12 cellular contexts compared by ENCODE assay signal in the genomic region with DNA sequence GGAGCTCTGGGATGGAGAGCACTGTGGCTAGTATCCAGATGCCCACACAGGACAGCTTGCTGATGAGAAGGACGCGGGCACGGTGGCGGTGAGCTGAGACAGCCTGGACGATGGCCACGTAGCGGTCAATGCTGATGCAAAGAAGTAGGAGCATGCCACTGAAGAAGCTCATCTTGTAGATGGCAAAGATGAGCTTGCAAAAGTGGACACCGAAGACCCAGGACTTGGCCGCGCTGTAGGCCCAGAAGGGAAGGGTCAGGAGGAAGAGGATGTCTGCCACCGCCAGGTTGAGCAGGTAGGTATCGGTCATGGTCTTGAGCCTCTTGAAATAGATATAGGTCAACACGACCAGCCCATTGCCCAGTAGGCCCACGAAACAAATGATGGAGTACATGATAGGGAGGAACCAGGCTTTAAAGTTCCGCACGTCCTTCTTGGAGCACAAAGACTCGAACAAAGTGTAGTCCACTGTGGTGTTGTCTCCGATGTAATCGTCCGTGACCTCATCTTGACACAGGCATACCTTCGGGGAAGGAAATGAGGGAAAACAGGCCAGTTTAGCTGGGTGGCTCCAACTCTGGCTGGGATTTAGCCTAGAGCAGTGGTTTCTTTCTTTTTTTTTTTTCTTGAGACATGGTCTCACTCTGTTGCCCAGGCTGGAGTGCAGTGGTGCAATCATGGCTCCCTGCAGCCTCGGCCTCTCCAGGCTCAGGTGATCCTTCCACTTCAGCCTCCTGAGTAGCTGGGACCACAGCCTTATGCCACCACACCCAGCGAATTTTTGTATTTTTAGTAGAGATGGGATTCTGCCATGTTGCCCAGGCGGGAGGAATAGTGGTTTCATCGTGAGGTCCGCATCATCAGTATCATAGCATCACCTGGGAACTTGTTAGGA. TPM values are rescaled to one million over a fixed set of nuclear protein-coding genes. Genes with fewer than 3 reads are reported as not detected.
DNase-seq lines count a peak whose midpoint lies in the region; ATAC-seq, FAIRE-seq and TF ChIP-seq lines count a peak whose summit lies in the region.
"Had no signal": no experiment of that assay in that cellular context is flagged by ENCODE, and none has a peak within 500 bp of the region (broad histone marks: within the 10 kb centered on the region; RNA-seq: fewer than 3 reads in every experiment).

No MANE protein-coding gene starts in this region.

- no peak overlapping the region for H2BK12ac ChIP-seq in neuronal stem cell (ENCODE audit: low read length)

- ATAC-seq in activated naive CD8-positive, alpha-beta T cell treated with anti-CD3 and anti-CD28 coated beads, Interleukin-2, amount 10 ng/mL, durations not matched to agents 7 days and 5 days (ENCODE audit: low read depth) = no peak
- no peak for ATAC-seq in HG03565 (IDR thresholded peaks at IDR 0.05; ENCODE audit: unreplicated experiment)

- peak overlapping the region; percentile 5 for H3K18ac ChIP-seq in neuronal stem cell (ENCODE audit: low read length)

- H3K4me2 ChIP-seq in neuronal stem cell (ENCODE audit: insufficient read depth, low read length, poor library complexity, severe bottlenecking) = no peak overlapping the region

- H3K9me3 ChIP-seq in neuronal stem cell (replicated peaks in 1 of 2; ENCODE audit: control insufficient read depth in 2 of 2, insufficient read depth in 1 of 2, low read depth in 1 of 2, low read length in 2 of 2) = no peaks in the 10 kb centered on the region
- H3K9me3 ChIP-seq: neutrophil had no signal

- peaks cover 94% of the 10 kb centered on the region for H3K4me1 ChIP-seq in ACC112 (ENCODE audit: control insufficient read depth, insufficient read depth, low read length, unreplicated experiment)
- peaks cover 16 to 25% of the 10 kb centered on the region in 2 donors for H3K4me1 ChIP-seq in neuronal stem cell (ENCODE audit: control insufficient read depth in 2 of 2, insufficient read depth in 1 of 2, low read depth in 1 of 2, low read length in 2 of 2)

- H3K36me3 Mint-ChIP-seq in activated naive CD8-positive, alpha-beta T cell treated with anti-CD3 and anti-CD28 coated beads, Interleukin-2, amount 10 ng/mL, durations not matched to agents 7 days and 5 days = peaks cover 67% of the 10 kb centered on the region
- peaks cover 6% of the 10 kb centered on the region for H3K36me3 Mint-ChIP-seq in osteocyte (ENCODE audit: unreplicated experiment)

- H3K27ac ChIP-seq in ACC112 (ENCODE audit: low read depth, low read length) (peak overlapping the region; percentile 100), neuronal stem cell (replicated peaks; ENCODE audit: low read length) (no peak overlapping the region)
- H3K27ac ChIP-seq: neutrophil had no signal

- H3K4me1 Mint-ChIP-seq in activated naive CD8-positive, alpha-beta T cell treated with anti-CD3 and anti-CD28 coated beads, Interleukin-2, amount 10 ng/mL, durations not matched to agents 7 days and 5 days = peaks cover 80% of the 10 kb centered on the region
- peaks cover 91% of the 10 kb centered on the region for H3K4me1 Mint-ChIP-seq in osteocyte (ENCODE audit: unreplicated experiment)

- H3K4me3 ChIP-seq in ACC112 (ENCODE audit: low read depth, low read length) = peak overlapping the region; percentile 9; the same call in 1 of the 2 replicates
- peak overlapping the region in 1 of 2 donors; percentile 32 for H3K4me3 ChIP-seq in neuronal stem cell (ENCODE audit: low read length in 2 of 2)

- H2BK15ac ChIP-seq in neuronal stem cell (ENCODE audit: low read length) = peak overlapping the region; percentile 81

- H3K27me3 ChIP-seq in ACC112 (ENCODE audit: insufficient read depth, low read length) = no peaks in the 10 kb centered on the region
- H3K27me3 ChIP-seq in neuronal stem cell (ENCODE audit: control insufficient read depth in 3 of 3, insufficient read depth in 3 of 3, low read depth in 1 of 3, low read length in 3 of 3) = no peaks in the 10 kb centered on the region

- no peak for FAIRE-seq in GM12892 (lab: Jason Lieb, UNC)

- H2AFZ ChIP-seq in ACC112 (ENCODE audit: low read length, unreplicated experiment) (no peak overlapping the region), neuronal stem cell (ENCODE audit: low read length) (no peak overlapping the region)

- TF ChIP-seq CTCF in osteocyte (IDR thresholded peaks at IDR 0.05) = no peak

- H2BK120ac ChIP-seq in neuronal stem cell (ENCODE audit: low read depth, low read length) = peak overlapping the region; percentile 16

- peak; percentile 48; the same call in 1 of the 2 replicates for TF ChIP-seq POLR2A in GM12892 (IDR thresholded peaks at IDR 0.05; ENCODE audit: low read depth, low read length)

- H3K23ac ChIP-seq in neuronal stem cell (ENCODE audit: low read depth, low read length, poor library complexity) = peak overlapping the region; percentile 49

- H3K14ac ChIP-seq in neuronal stem cell (ENCODE audit: low read length) = peak overlapping the region; percentile 22

- no peaks in the 10 kb centered on the region for H3K9me3 Mint-ChIP-seq in activated naive CD8-positive, alpha-beta T cell treated with anti-CD3 and anti-CD28 coated beads, Interleukin-2, amount 10 ng/mL, durations not matched to agents 7 days and 5 days
- H3K9me3 Mint-ChIP-seq in osteocyte (ENCODE audit: unreplicated experiment) = no peaks in the 10 kb centered on the region

- H4K91ac ChIP-seq in neuronal stem cell (ENCODE audit: low read depth, low read length, poor library complexity) = no peak overlapping the region

- H3K79me1 ChIP-seq in neuronal stem cell (ENCODE audit: low read depth, low read length) = no peaks in the 10 kb centered on the region

- H2BK5ac ChIP-seq in neuronal stem cell (ENCODE audit: low read length) = no peak overlapping the region

- no peak overlapping the region for H3K9ac ChIP-seq in neuronal stem cell (ENCODE audit: low read depth, low read length, poor library complexity)

- POLR2A ChIA-PET in activated naive CD8-positive, alpha-beta T cell treated with anti-CD3 and anti-CD28 coated beads, Interleukin-2, amount 10 ng/mL, durations not matched to agents 7 days and 5 days (lab: Charles Lee) = interaction anchor here (0.8 to 28.0 kb wide), 12 partner anchors 1 to 1110 kb away, joined by 3 to 579 read pairs (median 4); partner anchors contain the start of genes CCR7 and SMARCE1

- no peak overlapping the region for H3K4ac ChIP-seq in neuronal stem cell (ENCODE audit: low read length)

- H2AK5ac ChIP-seq in neuronal stem cell (ENCODE audit: low read depth, low read length) = peak overlapping the region; percentile 68

- H3K27me3 Mint-ChIP-seq in activated naive CD8-positive, alpha-beta T cell treated with anti-CD3 and anti-CD28 coated beads, Interleukin-2, amount 10 ng/mL, durations not matched to agents 7 days and 5 days = no peaks in the 10 kb centered on the region
- H3K27me3 Mint-ChIP-seq in osteocyte (ENCODE audit: unreplicated experiment) = no peaks in the 10 kb centered on the region

- no peak for DNase-seq in GM12892 (ENCODE audit: insufficient read length)
- DNase-seq in activated naive CD8-positive, alpha-beta T cell treated with anti-CD3 and anti-CD28 coated beads, Interleukin-2, amount 10 ng/mL, durations not matched to agents 7 days and 5 days = no peak
- no peak for DNase-seq in neuronal stem cell (ENCODE audit: low spot score)
- no peak for DNase-seq in CD1c-positive myeloid dendritic cell (ENCODE audit: extremely low spot score)
- no peak for DNase-seq in osteocyte (ENCODE audit: extremely low spot score, unreplicated experiment)
- no peak for DNase-seq in nucleus accumbens (lab: John Stamatoyannopoulos, UW)
- DNase-seq: NCI-H1436; NK-92 treated with Interleukin-12 subunit alpha and Interleukin-12 subunit beta, amount 100 ng/mL, for 24 hours; stimulated activated CD4-positive, alpha-beta T cell treated with anti-CD3 and anti-CD28 coated beads, Interleukin-4, amount 100 ng/mL, for 24 hours had no signal

- WGBS in neuronal stem cell (ENCODE audit: extremely low coverage in 2 of 2, insufficient read length in 2 of 2, insufficient replicate concordance in 1 of 2), 2 donors = no CpG with 5 or more reads among the region's 26 CpGs

- no peak overlapping the region for H4K8ac ChIP-seq in neuronal stem cell (ENCODE audit: low read depth, low read length)

- H3K4me3 Mint-ChIP-seq in activated naive CD8-positive, alpha-beta T cell treated with anti-CD3 and anti-CD28 coated beads, Interleukin-2, amount 10 ng/mL, durations not matched to agents 7 days and 5 days = peak overlapping the region; percentile 81
- no peak overlapping the region for H3K4me3 Mint-ChIP-seq in osteocyte (ENCODE audit: unreplicated experiment)

- H3K27ac Mint-ChIP-seq in activated naive CD8-positive, alpha-beta T cell treated with anti-CD3 and anti-CD28 coated beads, Interleukin-2, amount 10 ng/mL, durations not matched to agents 7 days and 5 days = peak overlapping the region; percentile 90
- no peak overlapping the region for H3K27ac Mint-ChIP-seq in osteocyte (ENCODE audit: unreplicated experiment)

- peaks cover 37% of the 10 kb centered on the region for H3K79me2 ChIP-seq in ACC112 (ENCODE audit: control insufficient read depth, insufficient read depth, low read length, unreplicated experiment)

- H3K36me3 ChIP-seq in ACC112 (ENCODE audit: insufficient read depth, low read length) (peaks cover 7% of the 10 kb centered on the region; the same call in 1 of the 2 replicates), neuronal stem cell (replicated peaks in 1 of 2; ENCODE audit: control insufficient read depth in 2 of 2, insufficient read depth in 2 of 2, low read length in 2 of 2) (no peaks in the 10 kb centered on the region)
- H3K36me3 ChIP-seq: neutrophil had no signal

RNA-seq across cellular contexts. Expression of gene CCR7, which starts 9.7 kb away (rescaled TPM):
- 167 TPM for polyA plus RNA-seq in GM12892 (2012; ENCODE audit: missing spikeins)
- 100 to 1,000 TPM; 231 to 238 TPM for total RNA-seq in activated naive CD8-positive, alpha-beta T cell treated with anti-CD3 and anti-CD28 coated beads, Interleukin-2, amount 10 ng/mL, durations not matched to agents 7 days and 5 days
- 0.10 TPM for polyA plus RNA-seq in neuronal stem cell (2013, experiment 1 of 2)
- polyA plus RNA-seq in neuronal stem cell (2013, experiment 2 of 2) = 0.06 TPM
- 0.21 TPM in 1 of 2 replicates, not detected in the other for total RNA-seq in osteocyte

RNA-seq across cellular contexts. Expression of gene TNS4, which starts 54.1 kb away (rescaled TPM):
- not detected for polyA plus RNA-seq in GM12892 (2012; ENCODE audit: missing spikeins)
- total RNA-seq in activated naive CD8-positive, alpha-beta T cell treated with anti-CD3 and anti-CD28 coated beads, Interleukin-2, amount 10 ng/mL, durations not matched to agents 7 days and 5 days = 1 to 10 TPM; 9.0 to 9.7 TPM
- not detected for polyA plus RNA-seq in neuronal stem cell (2013, experiment 1 of 2)
- polyA plus RNA-seq in neuronal stem cell (2013, experiment 2 of 2) = not detected
- total RNA-seq in osteocyte = 0.21 and 0.73 TPM in 2 replicates

Comparison
In these comparisons a context has a peak if more than half of its experiments do, and no peak if none do; other contexts are left out.
1. RNA of gene CCR7, which starts 9.7 kb away (total RNA-seq): 231 to 238 TPM in activated naive CD8-positive, alpha-beta T cell treated with anti-CD3 and anti-CD28 coated beads, Interleukin-2, amount 10 ng/mL, durations not matched to agents 7 days and 5 days; 0.21 TPM in osteocyte; every median in the first group is over 100 times any median in the second.